In genomic region chr2:241821460-241822263, GRCh38 we compare ENCODE assay signal across 18 cellular contexts. TPM values are rescaled to one million over a fixed set of nuclear protein-coding genes. Genes with fewer than 3 reads are reported as not detected.
A peak's percentile ranks its signal among the peaks of the same experiment; 100 is the strongest.
DNase-seq lines count a peak whose midpoint lies in the region; ATAC-seq and TF ChIP-seq lines count a peak whose summit lies in the region.
"Had no signal": no experiment of that assay in that cellular context is flagged by ENCODE, and none has a peak within 500 bp of the region (broad histone marks: within the 10 kb centered on the region; RNA-seq: fewer than 3 reads in every experiment).

No MANE protein-coding gene starts in this region.

- H3K9me3 ChIP-seq in heart right ventricle (peaks cover 0 to 14% (median under 1%) of the 10 kb centered on the region in 11 donors), subcutaneous abdominal adipose tissue (ENCODE audit: control insufficient read depth in 5 of 5, low read length in 5 of 5) (peaks cover 0 to 3% (median under 1%) of the 10 kb centered on the region in 5 donors)
- H3K9me3 ChIP-seq: neutrophil had no signal

- H3K27me3 ChIP-seq in heart right ventricle (no peaks in the 10 kb centered on the region), subcutaneous abdominal adipose tissue (ENCODE audit: control insufficient read depth in 5 of 5, insufficient read depth in 4 of 5, low read length in 5 of 5) (peaks cover 0 to 18% (median 12%) of the 10 kb centered on the region in 5 donors)
- H3K27me3 ChIP-seq: cardiac muscle cell had no signal

- H3K27me3 Mint-ChIP-seq in activated T-cell treated with anti-CD3 and anti-CD28 coated beads, Interleukin-2, amount 50 U/mL, for 4 hours (ENCODE audit: low read depth) = peaks cover 13% of the 10 kb centered on the region
- H3K27me3 Mint-ChIP-seq in T-cell = peaks cover 0 to 10% of the 10 kb centered on the region in 2 donors

- no peak overlapping the region for H3K27ac Mint-ChIP-seq in T-cell

- H3K36me3 ChIP-seq in heart right ventricle = no peaks in the 10 kb centered on the region
- no peaks in the 10 kb centered on the region for H3K36me3 ChIP-seq in subcutaneous abdominal adipose tissue (ENCODE audit: control insufficient read depth in 5 of 5, insufficient read depth in 5 of 5, low read length in 5 of 5)
- H3K36me3 ChIP-seq: cardiac muscle cell, neutrophil, tibial nerve had no signal

- WGBS in heart right ventricle, 2 donors = 61 to 63% methylated on average over 28 of the region's 28 CpGs

- CTCF ChIA-PET in T-cell (lab: Charles Lee) = no interaction called here

- intact Hi-C loops in heart right ventricle (cut with DNase I) = no loop called here

- TF ChIP-seq CTCF in heart right ventricle (IDR thresholded peaks at IDR 0.05) = no peak

- no peak for ATAC-seq in activated T-cell treated with anti-CD3 and anti-CD28 coated beads, Interleukin-2, amount 50 U/mL, for 4 hours
- ATAC-seq in T-cell (replicated peaks in 1 of 4) (no peak), heart right ventricle (peak in 6 of 8 donors; percentile 21 to 78 (median 56))
- ATAC-seq: A549, foreskin keratinocyte had no signal

- peak overlapping the region in 6 of 10 donors; percentile 14 to 41 (median 31) for H3K4me3 ChIP-seq in heart right ventricle
- H3K4me3 ChIP-seq in subcutaneous abdominal adipose tissue (ENCODE audit: low read depth in 1 of 5, low read length in 5 of 5) = peak overlapping the region in 4 of 5 donors; percentile 6 to 59 (median 38)
- H3K4me3 ChIP-seq: A549, cardiac muscle cell, PC-9, tibial nerve had no signal

- H3K4me1 ChIP-seq in heart right ventricle = peaks cover 0 to 26% (median 0%) of the 10 kb centered on the region in 9 donors
- H3K4me1 ChIP-seq in subcutaneous abdominal adipose tissue (ENCODE audit: control insufficient read depth in 5 of 5, insufficient read depth in 5 of 5, low read length in 5 of 5) = peaks cover 0 to 20% (median 7%) of the 10 kb centered on the region in 5 donors
- H3K4me1 ChIP-seq: A549, foreskin keratinocyte, tibial nerve had no signal

- H3K36me3 Mint-ChIP-seq in activated T-cell treated with anti-CD3 and anti-CD28 coated beads, Interleukin-2, amount 50 U/mL, for 4 hours (ENCODE audit: insufficient read depth) = no peaks in the 10 kb centered on the region
- H3K36me3 Mint-ChIP-seq in T-cell = no peaks in the 10 kb centered on the region

- no peak overlapping the region for H3K4me3 Mint-ChIP-seq in activated T-cell treated with anti-CD3 and anti-CD28 coated beads, Interleukin-2, amount 50 U/mL, for 4 hours
- peak overlapping the region in 2 of 3 donors; percentile 13 to 61 for H3K4me3 Mint-ChIP-seq in T-cell

- peaks cover 5% of the 10 kb centered on the region for H3K4me1 Mint-ChIP-seq in activated T-cell treated with anti-CD3 and anti-CD28 coated beads, Interleukin-2, amount 50 U/mL, for 4 hours (ENCODE audit: low read depth)
- H3K4me1 Mint-ChIP-seq in T-cell = peaks cover 14 to 24% (median 16%) of the 10 kb centered on the region in 3 donors

- peak; percentile 16 for DNase-seq in activated T-cell treated with anti-CD3 and anti-CD28 coated beads, Interleukin-2, amount 50 U/mL, for 1 hour
- DNase-seq in activated T-cell treated with anti-CD3 and anti-CD28 coated beads, Interleukin-2, amount 50 U/mL, for 4 hours = no peak
- DNase-seq in T-cell (no peak), heart right ventricle (peak; percentile 27 to 31), SIG-M5 treated with dmso at 0.1 percent for 504 hours (lab: John Stamatoyannopoulos, UW; ENCODE audit: unreplicated experiment) (no peak), hypothalamus (lab: John Stamatoyannopoulos, UW) (no peak), NCI-H2107 treated with DMSO at 0.1 percent for 48 hours (lab: John Stamatoyannopoulos, UW; ENCODE audit: unreplicated experiment) (no peak)
- DNase-seq: foreskin keratinocyte; mesenchymal stem cell; NCI-H526 treated with DMSO at 0.1 percent for 48 hours; PC-9; stimulated activated CD4-positive, alpha-beta T cell treated with anti-CD3 and anti-CD28 coated beads, Interleukin-2, amount 100 ng/mL, for 48 hours had no signal

- peaks cover 3% of the 10 kb centered on the region for H3K9me3 Mint-ChIP-seq in activated T-cell treated with anti-CD3 and anti-CD28 coated beads, Interleukin-2, amount 50 U/mL, for 4 hours
- H3K9me3 Mint-ChIP-seq in T-cell = peaks cover 0 to 5% (median 3%) of the 10 kb centered on the region in 3 donors

- no peak overlapping the region for H3K9ac ChIP-seq in subcutaneous abdominal adipose tissue (ENCODE audit: low read length in 5 of 5)

- peak overlapping the region in 6 of 10 donors; percentile 19 to 72 (median 45) for H3K27ac ChIP-seq in heart right ventricle
- H3K27ac ChIP-seq in subcutaneous abdominal adipose tissue (ENCODE audit: low read depth, low read length) = no peak overlapping the region
- H3K27ac ChIP-seq: A549, cardiac muscle cell, foreskin keratinocyte, neutrophil, PC-9, tibial nerve, VCaP had no signal

- POLR2A ChIA-PET in T-cell (lab: Charles Lee) = no interaction called here

RNA-seq across cellular contexts. Expression of gene NEU4, which starts 12.7 kb away (rescaled TPM):
- total RNA-seq in activated T-cell treated with anti-CD3 and anti-CD28 coated beads, Interleukin-2, amount 50 U/mL, for 4 hours = under 1 TPM in 1 of 3 donors, not detected in 2; 0.65 TPM
- total RNA-seq in T-cell = 1 to 10 TPM in 2 of 5 donors, under 1 TPM in 1, not detected in 2; 0.26 to 1.6 (median 1.4) TPM
- total RNA-seq in heart right ventricle = 1 to 10 TPM in 1 of 10 donors, under 1 TPM in 7, not detected in 2; 0.07 to 1.2 (median 0.46) TPM
- 1 to 10 TPM in 1 of 2 donors, under 1 TPM in 1; 0.22 to 1.0 TPM for polyA plus RNA-seq in heart right ventricle
- total RNA-seq: foreskin keratinocyte had no signal
- polyA plus RNA-seq: foreskin keratinocyte had no signal

RNA-seq across cellular contexts. Expression of gene PDCD1, which starts 37.0 kb away (rescaled TPM):
- 100 to 1,000 TPM in 1 of 3 donors, 10 to 100 TPM in 2; 60.5 to 102 (median 77.3) TPM for total RNA-seq in activated T-cell treated with anti-CD3 and anti-CD28 coated beads, Interleukin-2, amount 50 U/mL, for 4 hours
- total RNA-seq in T-cell (1 to 10 TPM; 1.3 to 6.8 (median 5.2) TPM), heart right ventricle (10 to 100 TPM in 1 of 10 donors, 1 to 10 TPM in 9; 1.3 to 14.2 (median 2.8) TPM)
- polyA plus RNA-seq in heart right ventricle = 1 to 10 TPM; 6.4 to 7.1 TPM
- total RNA-seq: cardiac muscle cell, foreskin keratinocyte, PC-9 had no signal
- polyA plus RNA-seq: A549, cardiac muscle cell, foreskin keratinocyte had no signal

RNA-seq across cellular contexts. Expression of gene GAL3ST2, which starts 45.0 kb away (rescaled TPM):
- under 1 TPM in 2 of 3 donors, not detected in 1; 0.23 to 0.33 TPM for total RNA-seq in activated T-cell treated with anti-CD3 and anti-CD28 coated beads, Interleukin-2, amount 50 U/mL, for 4 hours
- 1 to 10 TPM in 1 of 5 donors, under 1 TPM in 1, not detected in 3; 0.80 to 1.4 TPM for total RNA-seq in T-cell
- total RNA-seq in heart right ventricle = under 1 TPM in 3 of 10 donors, not detected in 7; 0.19 to 0.28 (median 0.23) TPM
- not detected for polyA plus RNA-seq in heart right ventricle
- total RNA-seq: foreskin keratinocyte had no signal
- polyA plus RNA-seq: cardiac muscle cell, foreskin keratinocyte had no signal

RNA-seq across cellular contexts. Expression of gene RTP5, which starts 47.9 kb away (rescaled TPM):
- total RNA-seq in activated T-cell treated with anti-CD3 and anti-CD28 coated beads, Interleukin-2, amount 50 U/mL, for 4 hours = under 1 TPM; 0.13 to 0.14 (median 0.13) TPM
- 1 to 10 TPM in 4 of 5 donors, under 1 TPM in 1; 0.26 to 1.4 (median 1.3) TPM for total RNA-seq in T-cell
- not detected for total RNA-seq in heart right ventricle
- polyA plus RNA-seq in heart right ventricle = under 1 TPM in 1 of 2 donors, not detected in 1; 0.15 TPM
- total RNA-seq: cardiac muscle cell, foreskin keratinocyte, PC-9, tibial nerve had no signal
- polyA plus RNA-seq: A549, cardiac muscle cell, foreskin keratinocyte had no signal

Comparison
In these comparisons a context has a peak if more than half of its experiments do, and no peak if none do; other contexts are left out.
1. DNase-seq: peak in activated T-cell treated with anti-CD3 and anti-CD28 coated beads, Interleukin-2, amount 50 U/mL, for 1 hour (single experiment) and heart right ventricle (2 of 2); none in activated T-cell treated with anti-CD3 and anti-CD28 coated beads, Interleukin-2, amount 50 U/mL, for 4 hours (single experiment), T-cell (0 of 34), SIG-M5 treated with dmso at 0.1 percent for 504 hours (single experiment), hypothalamus (0 of 51) and NCI-H2107 treated with DMSO at 0.1 percent for 48 hours (single experiment).
2. ATAC-seq: peak in heart right ventricle (6 of 8); none in activated T-cell treated with anti-CD3 and anti-CD28 coated beads, Interleukin-2, amount 50 U/mL, for 4 hours (0 of 2) and T-cell (0 of 4).
3. RNA of gene PDCD1, which starts 37.0 kb away (total RNA-seq): 60.5 to 102 TPM in activated T-cell treated with anti-CD3 and anti-CD28 coated beads, Interleukin-2, amount 50 U/mL, for 4 hours; 1.3 to 6.8 TPM in T-cell and 1.3 to 14.2 TPM in heart right ventricle; every median in the first group is over 4 times any median in the second.